In the genomic region with DNA sequence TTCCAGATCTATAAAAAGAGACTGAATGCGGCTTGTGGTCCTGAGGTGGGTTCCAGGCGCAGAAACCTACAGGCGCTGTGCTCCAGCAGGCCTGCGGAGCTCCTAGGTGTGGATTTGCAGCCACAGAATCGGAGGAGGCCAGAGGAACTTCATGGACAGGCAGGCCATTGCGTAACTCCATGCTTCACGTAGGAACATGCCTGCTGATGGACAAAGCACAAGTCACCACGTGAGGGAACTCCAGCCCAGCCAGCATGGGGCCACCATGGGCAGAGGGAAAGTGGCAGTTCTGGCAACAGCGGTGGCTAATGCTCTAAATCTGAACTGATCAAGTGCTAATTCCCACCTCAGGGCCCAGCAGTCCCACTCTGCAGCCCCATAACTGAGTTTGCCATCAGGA, we compare ENCODE assay signal across 19 cellular contexts. TPM values are rescaled to one million over a fixed set of nuclear protein-coding genes. Genes with fewer than 3 reads are reported as not detected.
"Had no signal": no experiment of that assay in that cellular context is flagged by ENCODE, and none has a peak within 500 bp of the region (broad histone marks: within the 10 kb centered on the region; RNA-seq: fewer than 3 reads in every experiment).

No MANE protein-coding gene starts in this region.

RNA-seq across cellular contexts. Expression of a gene that starts 17.2 kb away (rescaled TPM):
- total RNA-seq: activated naive CD4-positive, alpha-beta T cell treated with anti-CD3 and anti-CD28 coated beads for 36 hours; activated naive CD4-positive, alpha-beta T cell treated with anti-CD3 and anti-CD28 coated beads, Interleukin-2, amount 50 U/mL, for 72 hours; activated naive CD8-positive, alpha-beta T cell treated with anti-CD3 and anti-CD28 coated beads for 36 hours; activated naive CD8-positive, alpha-beta T cell treated with anti-CD3 and anti-CD28 coated beads, Interleukin-2, amount 10 ng/mL, durations not matched to agents 7 days and 5 days; activated T-cell treated with anti-CD3 and anti-CD28 coated beads, Interleukin-2, amount 50 U/mL, for 4 hours; activated T-cell treated with anti-CD3 and anti-CD28 coated beads, Interleukin-2, amount 50 U/mL, for 72 hours; activated T-helper 1 cell treated with anti-CD3 and anti-CD28 coated beads, Interleukin-12 subunit alpha, Interleukin-12 subunit beta, Interleukin-2, Interleukin-4 antibody, amounts not matched to agents 30 ng/mL and 10 ng/mL and 1 ng/mL, durations not matched to agents 14 hours and 24 hours and 36 hours; activated T-helper 17 cell treated with anti-CD3 and anti-CD28 coated beads, Interleukin-2, amount 50 U/mL, for 72 hours; activated T-helper 2 cell treated with anti-CD3 and anti-CD28 coated beads, Interferon-gamma antibody, Interleukin-2, Interleukin-4, amounts not matched to agents 10 μg/mL and 5 μg/mL and 100 μg/mL, durations not matched to agents 14 hours and 24 hours and 36 hours; adrenal gland; aorta; ascending aorta; astrocyte; body of pancreas; breast epithelium; cardiac muscle cell; cardiac septum; cerebellum; chondrocyte had no signal
- polyA plus RNA-seq: adrenal gland, aorta, cardiac muscle cell had no signal

RNA-seq across cellular contexts. Expression of a gene that starts 29.1 kb away (rescaled TPM):
- total RNA-seq: activated naive CD4-positive, alpha-beta T cell treated with anti-CD3 and anti-CD28 coated beads for 36 hours; activated naive CD4-positive, alpha-beta T cell treated with anti-CD3 and anti-CD28 coated beads, Interleukin-2, amount 50 U/mL, for 72 hours; activated naive CD8-positive, alpha-beta T cell treated with anti-CD3 and anti-CD28 coated beads for 36 hours; activated naive CD8-positive, alpha-beta T cell treated with anti-CD3 and anti-CD28 coated beads, Interleukin-2, amount 10 ng/mL, durations not matched to agents 7 days and 5 days; activated T-cell treated with anti-CD3 and anti-CD28 coated beads, Interleukin-2, amount 50 U/mL, for 4 hours; activated T-cell treated with anti-CD3 and anti-CD28 coated beads, Interleukin-2, amount 50 U/mL, for 72 hours; activated T-helper 1 cell treated with anti-CD3 and anti-CD28 coated beads, Interleukin-12 subunit alpha, Interleukin-12 subunit beta, Interleukin-2, Interleukin-4 antibody, amounts not matched to agents 30 ng/mL and 10 ng/mL and 1 ng/mL, durations not matched to agents 14 hours and 24 hours and 36 hours; activated T-helper 17 cell treated with anti-CD3 and anti-CD28 coated beads, Interleukin-2, amount 50 U/mL, for 72 hours; activated T-helper 2 cell treated with anti-CD3 and anti-CD28 coated beads, Interferon-gamma antibody, Interleukin-2, Interleukin-4, amounts not matched to agents 10 μg/mL and 5 μg/mL and 100 μg/mL, durations not matched to agents 14 hours and 24 hours and 36 hours; ascending aorta; cardiac septum had no signal
- polyA plus RNA-seq: aorta had no signal
